ENCODE assay signal across 13 cellular contexts in the genomic region with DNA sequence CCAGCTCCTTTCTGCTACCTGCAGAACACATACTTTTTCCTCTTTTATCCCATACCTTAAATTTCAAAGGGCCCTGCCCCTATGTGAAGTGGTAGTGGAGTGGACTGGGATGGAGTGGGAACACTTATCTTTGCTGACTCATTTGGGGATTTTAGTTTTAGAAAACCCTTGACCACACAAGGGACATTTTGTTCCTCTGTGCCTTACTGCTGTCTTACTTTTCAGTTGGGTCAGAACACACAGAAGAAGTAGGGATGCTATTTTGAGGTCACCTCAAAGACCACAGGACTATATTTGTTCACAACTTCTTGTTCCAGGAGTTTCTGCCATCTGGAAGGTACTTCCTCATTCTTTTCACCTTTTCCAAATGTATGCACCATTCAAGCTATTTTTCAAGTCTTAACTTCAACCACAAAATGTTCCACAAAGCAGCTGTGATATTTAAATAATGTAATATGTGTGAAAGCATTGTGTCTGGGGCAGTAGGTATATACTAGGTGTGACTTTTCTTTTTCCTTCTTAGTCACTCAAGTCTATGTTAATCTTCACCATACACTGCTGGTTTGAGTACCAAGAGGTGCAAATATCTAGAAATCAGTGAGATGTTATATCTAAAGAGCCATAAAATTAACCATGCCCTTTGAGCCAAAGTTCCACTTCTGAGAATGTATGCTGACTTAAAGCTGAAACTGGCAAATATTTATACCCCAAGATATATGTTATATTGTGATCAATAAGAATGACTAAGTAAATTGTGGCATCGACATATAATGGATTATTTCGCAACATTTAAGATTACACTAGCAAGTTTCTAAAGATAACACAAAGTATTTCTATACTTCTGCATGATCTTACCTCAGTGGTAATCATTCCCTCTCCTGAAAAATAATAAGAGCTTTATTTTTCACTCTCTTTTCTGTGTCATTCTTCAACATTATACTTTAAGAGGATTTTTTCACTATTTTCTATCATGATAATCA.
DNase-seq lines count a peak whose midpoint lies in the region; ATAC-seq, FAIRE-seq and TF ChIP-seq lines count a peak whose summit lies in the region.
"Had no signal": no experiment of that assay in that cellular context is flagged by ENCODE, and none has a peak within 500 bp of the region (broad histone marks: within the 10 kb centered on the region; RNA-seq: fewer than 3 reads in every experiment).

No MANE protein-coding gene starts in this region.

- H2AFZ ChIP-seq in SU-DHL-6 (ENCODE audit: low read depth, low read length, severe bottlenecking), result no peak overlapping the region
- H2AFZ ChIP-seq: neural progenitor cell had no signal

- FAIRE-seq in HTR-8/SVneo (lab: Jason Lieb, UNC) (no peak), kidney (lab: Jason Lieb, UNC) (no peak)

- in situ Hi-C loops in GM13977 (cut with MboI; ENCODE audit: low pct_unique_long_range_greater_than_20kb, low sequenced_read_pairs, unreplicated experiment), result no loop called here

- DNase-seq in GM12864 (ENCODE audit: low read depth) (peak; percentile 76), GM13977 (ENCODE audit: low spot score) (no peak), HTR-8/SVneo (ENCODE audit: insufficient read length, low spot score) (no peak), NCI-H526 treated with DMSO at 0.1 percent for 48 hours (lab: John Stamatoyannopoulos, UW) (no peak), kidney (no peak)
- DNase-seq: activated gamma-delta T cell; stimulated activated CD8-positive, alpha-beta memory T cell treated with anti-CD3 and anti-CD28 coated beads, Interleukin-4, amount 100 ng/mL, for 48 hours had no signal

- ATAC-seq in GM21360 (IDR thresholded peaks at IDR 0.05; ENCODE audit: unreplicated experiment) (peak; percentile 84), HG03159 (IDR thresholded peaks at IDR 0.05; ENCODE audit: unreplicated experiment) (peak; percentile 90)
- ATAC-seq: Right ventricle myocardium inferior had no signal

- H3K4me1 ChIP-seq in kidney (ENCODE audit: control insufficient read depth in 1 of 2, insufficient read depth in 1 of 2, low read depth in 1 of 2, low read length in 2 of 2), result no peaks in the 10 kb centered on the region
- H3K4me1 ChIP-seq: neural progenitor cell had no signal

- H3K9me2 ChIP-seq in SU-DHL-6 (replicated peaks; ENCODE audit: insufficient read depth, low read length), result no peaks in the 10 kb centered on the region

- intact Hi-C loops in kidney (cut with DNase I), result no loop called here

- H3K27ac ChIP-seq in SU-DHL-6 (ENCODE audit: low read depth, low read length) (peak overlapping the region; percentile 59), kidney (ENCODE audit: low read depth in 2 of 2, low read length in 2 of 2) (no peak overlapping the region)
- H3K27ac ChIP-seq: C4-2B, neural progenitor cell had no signal

- H3K4me2 ChIP-seq in SU-DHL-6 (ENCODE audit: low read depth, low read length, poor library complexity, severe bottlenecking), result peak overlapping the region; percentile 37
- H3K4me2 ChIP-seq: neural progenitor cell had no signal

- H3K27me3 ChIP-seq in SU-DHL-6 (ENCODE audit: low read length), result no peaks in the 10 kb centered on the region
- H3K27me3 ChIP-seq: neural progenitor cell had no signal

- H4K20me1 ChIP-seq in SU-DHL-6 (ENCODE audit: low read depth, low read length), result no peaks in the 10 kb centered on the region

- TF ChIP-seq CTCF in GM12864 (IDR thresholded peaks at IDR 0.05; ENCODE audit: low read depth, low read length, missing control alignments), result no peak
- no peak for TF ChIP-seq CTCF in SU-DHL-6 (IDR thresholded peaks at IDR 0.05; ENCODE audit: insufficient read depth, low read length, poor library complexity, severe bottlenecking)
- no peak for TF ChIP-seq CTCF in GM13977 (IDR thresholded peaks at IDR 0.05; ENCODE audit: extremely low read depth, insufficient read depth, missing control alignments)
- TF ChIP-seq CTCF in kidney (IDR thresholded peaks at IDR 0.05; ENCODE audit: borderline replicate concordance, extremely low read depth, insufficient read depth), result no peak

- H3K9me3 ChIP-seq in SU-DHL-6 (ENCODE audit: insufficient read depth, low read length), result no peaks in the 10 kb centered on the region
- H3K9me3 ChIP-seq in kidney (ENCODE audit: control insufficient read depth in 1 of 2, low read length in 2 of 2), result no peaks in the 10 kb centered on the region

- no peaks in the 10 kb centered on the region for H3K79me2 ChIP-seq in SU-DHL-6 (ENCODE audit: insufficient read depth, low read length)

- no peaks in the 10 kb centered on the region for H3K36me3 ChIP-seq in SU-DHL-6 (ENCODE audit: low read length)
- no peaks in the 10 kb centered on the region for H3K36me3 ChIP-seq in kidney (ENCODE audit: control insufficient read depth in 1 of 2, insufficient read depth in 2 of 2, low read length in 2 of 2)
- H3K36me3 ChIP-seq: neural progenitor cell had no signal

- H3K4me3 ChIP-seq in GM12864 (ENCODE audit: low read depth, low read length) (no peak overlapping the region), SU-DHL-6 (ENCODE audit: insufficient read depth, low read length, poor library complexity, severe bottlenecking) (no peak overlapping the region), kidney (ENCODE audit: low read length in 2 of 2) (no peak overlapping the region)
- H3K4me3 ChIP-seq: neural progenitor cell had no signal

- H3K9ac ChIP-seq in SU-DHL-6 (ENCODE audit: low read length) (no peak overlapping the region), kidney (ENCODE audit: low read length in 2 of 2) (no peak overlapping the region)
- H3K9ac ChIP-seq: neural progenitor cell had no signal

- H3F3A ChIP-seq in SU-DHL-6 (ENCODE audit: insufficient read depth), result no peaks in the 10 kb centered on the region; the same call in 1 of the 2 replicates
